Comparison of ENCODE assay signal across 21 cellular contexts in the genomic region with DNA sequence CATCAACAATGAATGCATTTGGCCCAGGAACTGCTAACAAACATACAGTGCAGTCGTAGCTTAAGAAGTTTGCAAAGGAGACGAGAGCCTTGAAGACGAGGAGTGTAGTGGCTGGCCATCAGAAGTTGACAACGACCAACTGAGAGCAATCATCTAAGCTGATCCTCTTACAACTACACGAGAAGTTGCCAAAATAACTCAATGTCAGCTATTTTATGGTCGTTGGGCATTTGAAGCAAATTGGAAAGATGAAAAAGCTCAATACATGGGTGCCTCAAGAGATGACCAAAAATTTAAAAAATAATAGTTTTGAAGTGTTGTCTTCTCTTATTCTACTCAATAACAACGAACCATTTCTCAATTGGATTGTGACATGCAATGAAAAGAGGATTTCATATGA.
DNase-seq lines count a peak whose midpoint lies in the region; ATAC-seq, FAIRE-seq and TF ChIP-seq lines count a peak whose summit lies in the region.
"Had no signal": no experiment of that assay in that cellular context is flagged by ENCODE, and none has a peak within 500 bp of the region (broad histone marks: within the 10 kb centered on the region; RNA-seq: fewer than 3 reads in every experiment).

No MANE protein-coding gene starts in this region.

- H3K4me1 Mint-ChIP-seq in stimulated activated naive B cell treated with anti-CD40 and anti-IgM and Interleukin-4, amounts not matched to agents 10 μg/mL and 1 μg/mL and 100 μg/mL, for 72 hours: no peaks in the 10 kb centered on the region
- H3K4me1 Mint-ChIP-seq: B cell had no signal

- H4K5ac ChIP-seq in IMR-90 (ENCODE audit: low read depth, low read length): no peak overlapping the region
- H4K5ac ChIP-seq in H1 (ENCODE audit: insufficient read length, low read depth, low read length): no peak overlapping the region

- WGBS in A549 (ENCODE audit: missing lambda C conversion rate): 15% methylated on average over 7 of the region's 7 CpGs
- WGBS in IMR-90 (ENCODE audit: extremely low coverage in 2 of 2, insufficient read length in 1 of 2), 2 experiments: 34% methylated on average over 2 of the region's 7 CpGs; no CpG with 5 or more reads in 1 of the 2 experiments
- WGBS in H1 (ENCODE audit: extremely low coverage in 1 of 2, insufficient coverage in 1 of 2, insufficient read length in 1 of 2, insufficient replicate concordance in 2 of 2, low coverage in 1 of 2, low lambda C conversion rate in 2 of 2, missing lambda C conversion rate in 1 of 2), 2 experiments: 97% methylated on average over 7 of the region's 7 CpGs; no CpG with 5 or more reads in 1 of the 2 experiments

- H3K14ac ChIP-seq in IMR-90 (replicated peaks; ENCODE audit: low read depth, low read length): no peak overlapping the region
- H3K14ac ChIP-seq in H1 (ENCODE audit: insufficient read length): no peak overlapping the region

- no peaks in the 10 kb centered on the region for H3K9me3 ChIP-seq in A549
- peaks cover 10% of the 10 kb centered on the region for H3K9me3 ChIP-seq in IMR-90 (ENCODE audit: control insufficient read depth, insufficient read depth, low read length)
- H3K9me3 ChIP-seq in H1 (ENCODE audit: insufficient read depth in 2 of 2, low read depth in 1 of 2, low read length in 1 of 2): no peaks in the 10 kb centered on the region
- H3K9me3 ChIP-seq: BLaER1 treated with 17β-estradiol and CSF1 and Interleukin-3, amounts not matched to agents 10 nM and 100 nM; Caco-2 had no signal

- no peak overlapping the region for H3K4me3 Mint-ChIP-seq in stimulated activated naive B cell treated with anti-CD40 and anti-IgM and Interleukin-4, amounts not matched to agents 10 μg/mL and 1 μg/mL and 100 μg/mL, for 72 hours
- H3K4me3 Mint-ChIP-seq: B cell; CD4-positive, alpha-beta T cell; CD8-positive, alpha-beta T cell had no signal

- no peaks in the 10 kb centered on the region for H3K4me1 ChIP-seq in A549
- no peaks in the 10 kb centered on the region for H3K4me1 ChIP-seq in IMR-90 (ENCODE audit: control insufficient read depth, insufficient read depth, low read length)
- no peaks in the 10 kb centered on the region for H3K4me1 ChIP-seq in H1 (replicated peaks in 1 of 4; ENCODE audit: control insufficient read depth in 3 of 4, insufficient read depth in 4 of 4, low read length in 3 of 4)
- H3K4me1 ChIP-seq: BLaER1 treated with 17β-estradiol and CSF1 and Interleukin-3, amounts not matched to agents 10 nM and 100 nM; Caco-2 had no signal

- H3K23ac ChIP-seq in IMR-90 (ENCODE audit: low read depth, low read length) (no peak overlapping the region), H1 (ENCODE audit: insufficient read length) (no peak overlapping the region)

- no peak overlapping the region for H3K4me2 ChIP-seq in A549
- H3K4me2 ChIP-seq in IMR-90 (ENCODE audit: low read depth, low read length): no peak overlapping the region
- H3K4me2 ChIP-seq in H1 (ENCODE audit: insufficient read depth in 1 of 2, low read depth in 2 of 2, low read length in 2 of 2): no peak overlapping the region
- H3K4me2 ChIP-seq: BLaER1 treated with 17β-estradiol and CSF1 and Interleukin-3, amounts not matched to agents 10 nM and 100 nM had no signal

- no peak overlapping the region for H2AK5ac ChIP-seq in IMR-90 (ENCODE audit: low read depth, low read length)
- H2AK5ac ChIP-seq in H1 (ENCODE audit: low read depth, low read length): no peak overlapping the region

- H2BK5ac ChIP-seq in IMR-90 (ENCODE audit: low read depth, low read length, poor library complexity, severe bottlenecking): no peak overlapping the region
- H2BK5ac ChIP-seq in H1 (ENCODE audit: low read depth, low read length): no peak overlapping the region

- BruUV-seq in IMR-90 (replicated peaks; lab: Mats Ljungman, UMichigan): no TSS peak

- TF ChIP-seq CTCF in A549 (IDR thresholded peaks at IDR 0.05) (no peak), IMR-90 (conservative IDR thresholded peaks at IDR 0.05; ENCODE audit: low read depth, low read length) (no peak), H1 (IDR thresholded peaks at IDR 0.05; ENCODE audit: control extremely low read depth in 1 of 3, insufficient read depth in 1 of 3, low read depth in 1 of 3, low read length in 3 of 3) (no peak)

- no peak overlapping the region for H2BK15ac ChIP-seq in IMR-90 (ENCODE audit: low read depth, low read length)
- no peak overlapping the region for H2BK15ac ChIP-seq in H1 (ENCODE audit: low read length)

- DNase-seq in A549 (ENCODE audit: low read depth in 1 of 2, low spot score in 1 of 2): no peak
- no peak for DNase-seq in IMR-90
- no peak for DNase-seq in H1 (ENCODE audit: low read depth in 1 of 2, low spot score in 2 of 2)
- no peak for DNase-seq in stimulated activated naive B cell treated with anti-CD40 and anti-IgM and Interleukin-4, amounts not matched to agents 10 μg/mL and 1 μg/mL and 100 μg/mL, for 72 hours
- DNase-seq: 8988T; AML-193; Caco-2; Calu3; CD4-positive, alpha-beta T cell; CD8-positive, alpha-beta T cell; DMS79 treated with DMSO at 0.1 percent for 48 hours; GF-D8 had no signal

- H4K91ac ChIP-seq in IMR-90 (ENCODE audit: insufficient read depth, low read depth, low read length): no peak overlapping the region
- H4K91ac ChIP-seq in H1 (replicated peaks; ENCODE audit: insufficient read length, low read length): no peak overlapping the region

- no peak for ATAC-seq in A549
- ATAC-seq in IMR-90 (ENCODE audit: low read depth): no peak
- no peak for ATAC-seq in GM19395 (IDR thresholded peaks at IDR 0.05; ENCODE audit: unreplicated experiment)
- no peak for ATAC-seq in HG03045 (IDR thresholded peaks at IDR 0.05; ENCODE audit: unreplicated experiment)
- ATAC-seq in stimulated activated naive B cell treated with anti-CD40 and anti-IgM and Interleukin-4, amounts not matched to agents 10 μg/mL and 1 μg/mL and 100 μg/mL, for 72 hours (replicated peaks): no peak
- ATAC-seq: CD8-positive, alpha-beta T cell had no signal

- no peak overlapping the region for H2AK9ac ChIP-seq in IMR-90 (replicated peaks; ENCODE audit: low read depth, low read length, poor library complexity)

- H3K56ac ChIP-seq in IMR-90 (ENCODE audit: extremely low read depth, insufficient read depth, low read length) (no peak overlapping the region), H1 (replicated peaks; ENCODE audit: insufficient read length, low read depth, low read length) (no peak overlapping the region)

- no peak overlapping the region for H4K8ac ChIP-seq in IMR-90 (ENCODE audit: low read depth in 2 of 2, low read length in 2 of 2)
- H4K8ac ChIP-seq in H1 (ENCODE audit: extremely low read depth, insufficient read depth, low read length): no peak overlapping the region

- no peaks in the 10 kb centered on the region for H3K79me2 ChIP-seq in H1 (ENCODE audit: control insufficient read depth in 1 of 2, insufficient read depth in 2 of 2, low read length in 2 of 2)

- H3K9me3 Mint-ChIP-seq in stimulated activated naive B cell treated with anti-CD40 and anti-IgM and Interleukin-4, amounts not matched to agents 10 μg/mL and 1 μg/mL and 100 μg/mL, for 72 hours: peaks cover 0 to 2% of the 10 kb centered on the region in 2 donors

- dilution Hi-C loops in IMR-90 (cut with HindIII; ENCODE audit: low sequenced_read_pairs, unreplicated experiment): no loop called here

- H3K27ac Mint-ChIP-seq in stimulated activated naive B cell treated with anti-CD40 and anti-IgM and Interleukin-4, amounts not matched to agents 10 μg/mL and 1 μg/mL and 100 μg/mL, for 72 hours: no peak overlapping the region
- H3K27ac Mint-ChIP-seq: B cell; CD4-positive, alpha-beta T cell; CD8-positive, alpha-beta T cell had no signal

- H3K27ac ChIP-seq in A549: no peak overlapping the region
- no peak overlapping the region for H3K27ac ChIP-seq in IMR-90 (ENCODE audit: insufficient read depth, low read length)
- no peak overlapping the region for H3K27ac ChIP-seq in H1 (ENCODE audit: low read depth, low read length)
- H3K27ac ChIP-seq: BLaER1 treated with 17β-estradiol and CSF1 and Interleukin-3, amounts not matched to agents 10 nM and 100 nM; C4-2B had no signal

- H2AFZ ChIP-seq in IMR-90 (replicated peaks; ENCODE audit: low read length, poor library complexity) (no peak overlapping the region), H1 (ENCODE audit: low read length) (no peak overlapping the region)

- H3K4me3 ChIP-seq in A549 (no peak overlapping the region), IMR-90 (ENCODE audit: insufficient read depth, low read depth, low read length) (no peak overlapping the region), H1 (ENCODE audit: extremely low read depth in 1 of 4, insufficient read depth in 2 of 4, low read depth in 3 of 4, low read length in 4 of 4) (no peak overlapping the region)
- H3K4me3 ChIP-seq: BLaER1 treated with 17β-estradiol and CSF1 and Interleukin-3, amounts not matched to agents 10 nM and 100 nM had no signal

- intact Hi-C loops in IMR-90 (cut with micrococcal nuclease): no loop called here

- no peaks in the 10 kb centered on the region for H3K36me3 Mint-ChIP-seq in stimulated activated naive B cell treated with anti-CD40 and anti-IgM and Interleukin-4, amounts not matched to agents 10 μg/mL and 1 μg/mL and 100 μg/mL, for 72 hours
- H3K36me3 Mint-ChIP-seq: CD8-positive, alpha-beta T cell had no signal

- in situ Hi-C loops in IMR-90 (cut with MboI; ENCODE audit: low sequenced_read_pairs): no loop called here

- TF ChIP-seq RAD21 in A549 (conservative IDR thresholded peaks at IDR 0.05 in 1 of 2, IDR thresholded peaks at IDR 0.05 in 1 of 2) (no peak), IMR-90 (IDR thresholded peaks at IDR 0.05; ENCODE audit: low read length) (no peak), H1 (IDR thresholded peaks at IDR 0.05 in 1 of 2, conservative IDR thresholded peaks at IDR 0.05 in 1 of 2; ENCODE audit: low read depth in 2 of 2, low read length in 2 of 2) (no peak)

- H2BK120ac ChIP-seq in IMR-90 (ENCODE audit: low read depth, low read length) (no peak overlapping the region), H1 (replicated peaks; ENCODE audit: low read depth, low read length) (no peak overlapping the region)

- TF ChIP-seq EP300 in A549 (IDR thresholded peaks at IDR 0.05) (no peak), H1 (IDR thresholded peaks at IDR 0.05; ENCODE audit: borderline replicate concordance in 1 of 2, low read depth in 2 of 2, low read length in 2 of 2) (no peak)

- no peaks in the 10 kb centered on the region for H3K79me1 ChIP-seq in IMR-90 (ENCODE audit: low read depth in 1 of 2, low read length in 2 of 2)
- no peaks in the 10 kb centered on the region for H3K79me1 ChIP-seq in H1 (ENCODE audit: low read depth, low read length)

- no peak overlapping the region for H2BK20ac ChIP-seq in IMR-90 (ENCODE audit: low read depth, low read length)
- no peak overlapping the region for H2BK20ac ChIP-seq in H1 (ENCODE audit: low read length)

- H2BK12ac ChIP-seq in H1 (ENCODE audit: low read depth, low read length): no peak overlapping the region

- H3K18ac ChIP-seq in IMR-90 (ENCODE audit: low read depth, low read length) (no peak overlapping the region), H1 (ENCODE audit: extremely low read depth, low read length) (no peak overlapping the region)

- H3K9ac ChIP-seq in IMR-90 (ENCODE audit: low read depth, low read length): no peak overlapping the region
- no peak overlapping the region for H3K9ac ChIP-seq in H1 (replicated peaks in 1 of 4; ENCODE audit: extremely low read depth in 1 of 4, low read depth in 3 of 4, low read length in 3 of 4)
- H3K9ac ChIP-seq: BLaER1 treated with 17β-estradiol and CSF1 and Interleukin-3, amounts not matched to agents 10 nM and 100 nM had no signal

- H3K27me3 Mint-ChIP-seq in stimulated activated naive B cell treated with anti-CD40 and anti-IgM and Interleukin-4, amounts not matched to agents 10 μg/mL and 1 μg/mL and 100 μg/mL, for 72 hours: no peaks in the 10 kb centered on the region
- H3K27me3 Mint-ChIP-seq: B cell; CD4-positive, alpha-beta T cell had no signal

- CTCF ChIA-PET in A549 (lab: Yijun Ruan, JAX) (no interaction called here), IMR-90 (lab: Yijun Ruan, JAX) (no interaction called here), H1 (lab: Charles Lee; ENCODE audit: partially characterized antibody) (no interaction called here)

- H3K4ac ChIP-seq in IMR-90 (ENCODE audit: low read depth, low read length): no peak overlapping the region
- H3K4ac ChIP-seq in H1 (replicated peaks; ENCODE audit: insufficient read length, low read depth, low read length): no peak overlapping the region

- H3K9me1 ChIP-seq in IMR-90 (ENCODE audit: insufficient read depth, low read length): no peaks in the 10 kb centered on the region

- no peaks in the 10 kb centered on the region for H3K36me3 ChIP-seq in IMR-90 (ENCODE audit: control insufficient read depth, insufficient read depth, low read length)
- H3K36me3 ChIP-seq in H1 (ENCODE audit: control insufficient read depth in 2 of 4, insufficient read depth in 4 of 4, low read length in 3 of 4): no peaks in the 10 kb centered on the region
- H3K36me3 ChIP-seq: BLaER1 treated with 17β-estradiol and CSF1 and Interleukin-3, amounts not matched to agents 10 nM and 100 nM had no signal

- FAIRE-seq in A549 (lab: Jason Lieb, UNC) (no peak), H1 (lab: Jason Lieb, UNC) (no peak)
- FAIRE-seq: A204.1, G401.6, GM12891, GM19239 had no signal

- TF ChIP-seq POLR2A in A549 (IDR thresholded peaks at IDR 0.05; ENCODE audit: low read length): no peak
- TF ChIP-seq POLR2A in IMR-90 (IDR thresholded peaks at IDR 0.05; ENCODE audit: low read depth, low read length): no peak
- no peak for TF ChIP-seq POLR2A in H1 (IDR thresholded peaks at IDR 0.05; ENCODE audit: control extremely low read depth in 1 of 2, low read depth in 2 of 2, low read length in 2 of 2)

- no peaks in the 10 kb centered on the region for H4K20me1 ChIP-seq in IMR-90 (ENCODE audit: insufficient read depth, low read length)
- H4K20me1 ChIP-seq in H1 (replicated peaks in 1 of 2; ENCODE audit: control insufficient read depth in 1 of 2, insufficient read depth in 2 of 2, low read length in 2 of 2): no peaks in the 10 kb centered on the region
- H4K20me1 ChIP-seq: BLaER1 treated with 17β-estradiol and CSF1 and Interleukin-3, amounts not matched to agents 10 nM and 100 nM had no signal

- H3K23me2 ChIP-seq in H1 (ENCODE audit: low read depth, low read length): no peaks in the 10 kb centered on the region

- no peaks in the 10 kb centered on the region for H3K27me3 ChIP-seq in IMR-90 (ENCODE audit: control insufficient read depth, insufficient read depth, low read length)
- H3K27me3 ChIP-seq in H1 (replicated peaks in 1 of 4; ENCODE audit: control insufficient read depth in 3 of 4, extremely low read depth in 1 of 4, insufficient read depth in 3 of 4, low read length in 3 of 4): no peaks in the 10 kb centered on the region
- H3K27me3 ChIP-seq: BLaER1 treated with 17β-estradiol and CSF1 and Interleukin-3, amounts not matched to agents 10 nM and 100 nM had no signal

- POLR2A ChIA-PET in A549 (lab: Yijun Ruan, JAX) (no interaction called here), IMR-90 (lab: Charles Lee; ENCODE audit: unreplicated experiment) (no interaction called here), H1 (lab: Charles Lee; ENCODE audit: partially characterized antibody) (no interaction called here)
